Comparison of ENCODE assay signal across 1 cellular context in the genomic region with DNA sequence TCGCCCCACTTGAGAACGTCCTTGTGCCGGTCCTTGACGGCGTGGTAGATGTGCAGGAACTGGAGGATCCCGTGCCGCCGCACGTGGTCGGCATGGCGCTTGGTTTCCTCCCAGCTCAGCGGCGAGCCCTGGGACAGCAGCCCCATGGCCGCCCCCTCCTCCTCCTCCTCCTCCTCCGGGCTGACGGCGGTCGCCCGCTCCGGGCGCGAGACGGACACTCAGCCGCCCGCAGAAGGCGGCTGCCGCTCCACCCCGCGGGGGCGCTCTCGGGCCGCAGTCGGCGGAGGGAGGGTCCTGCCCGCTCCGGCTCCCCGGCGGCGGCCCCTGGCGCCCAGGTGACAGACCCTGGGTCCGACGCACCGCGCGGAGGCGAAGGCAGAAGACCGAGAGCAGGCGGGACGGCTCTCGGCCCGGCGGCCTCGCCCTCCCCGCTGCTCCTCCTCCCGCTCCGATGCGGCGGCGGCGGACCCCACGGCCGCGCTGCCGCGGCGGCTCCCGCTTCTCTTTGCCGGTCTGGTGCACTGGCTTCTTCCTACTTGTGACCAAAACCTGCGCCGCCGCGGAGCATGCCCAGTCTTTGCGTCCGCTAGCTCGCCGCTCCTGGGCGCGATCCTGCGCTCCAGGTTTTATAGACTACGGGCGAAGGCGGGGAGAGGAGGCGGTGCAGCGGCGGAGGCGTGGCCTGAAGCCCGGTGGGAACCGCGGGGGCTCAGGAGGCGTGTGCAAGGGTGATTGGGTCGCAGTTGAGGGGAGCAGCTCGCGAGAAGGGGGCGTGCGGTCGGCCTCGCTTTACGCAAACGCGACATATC.
A peak's percentile ranks its signal among the peaks of the same experiment; 100 is the strongest.
TF ChIP-seq lines count a peak whose summit lies in the region.

Gene GCLC, minus strand, starts transcription at position 602 of the 809 bp plus-strand sequence. Its CDS starts 456 bp downstream, at position 146.

TF ChIP-seq in HEK293, 187 proteins besides CTCF, POLR2A, EP300 and RAD21 (continued from another document):
- TF ChIP-seq ZNF37A (tag by site-specific recombination; IDR thresholded peaks at IDR 0.05) = peak; percentile 48; the same call in 1 of the 2 replicates
